In the genomic region with DNA sequence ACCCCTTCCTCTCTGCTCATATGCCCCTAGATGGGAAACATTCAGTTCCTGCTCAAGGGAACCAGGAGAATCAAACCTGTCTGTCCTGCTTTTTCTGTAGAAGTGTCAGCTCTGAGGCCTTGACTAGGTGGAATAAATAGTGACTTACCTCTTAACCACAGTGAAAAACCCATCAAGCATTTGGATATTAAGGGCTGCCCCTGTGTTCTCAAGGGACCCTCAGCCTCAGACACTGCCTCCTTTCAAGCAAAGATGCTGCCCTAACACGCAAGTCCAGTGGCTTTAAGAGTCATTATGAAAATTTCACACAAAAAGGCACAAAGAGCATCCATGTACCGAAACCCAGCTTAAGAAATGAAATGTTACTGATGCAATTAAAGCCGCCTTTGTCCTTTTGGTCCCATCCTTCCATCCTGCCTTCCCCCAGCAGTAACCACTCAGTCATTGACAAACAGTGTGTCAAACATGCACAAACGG, we compare ENCODE assay signal across 16 cellular contexts.
DNase-seq lines count a peak whose midpoint lies in the region; ATAC-seq, FAIRE-seq and TF ChIP-seq lines count a peak whose summit lies in the region.
"Had no signal": no experiment of that assay in that cellular context is flagged by ENCODE, and none has a peak within 500 bp of the region (broad histone marks: within the 10 kb centered on the region; RNA-seq: fewer than 3 reads in every experiment).

No MANE protein-coding gene starts in this region.

- H3K36me3 Mint-ChIP-seq in T-cell (peaks cover 4% of the 10 kb centered on the region), chondrocyte (ENCODE audit: low read depth) (no peaks in the 10 kb centered on the region)

- no peaks in the 10 kb centered on the region for H3K9me3 ChIP-seq in spleen
- H3K9me3 ChIP-seq in aorta (ENCODE audit: control insufficient read depth, low read length), result no peaks in the 10 kb centered on the region
- H3K9me3 ChIP-seq: Caco-2, neutrophil had no signal

- H3K36me3 ChIP-seq in spleen, result no peaks in the 10 kb centered on the region
- no peaks in the 10 kb centered on the region for H3K36me3 ChIP-seq in aorta (ENCODE audit: control insufficient read depth in 1 of 2, insufficient read depth in 2 of 2, low read length in 1 of 2)
- H3K36me3 ChIP-seq: neutrophil had no signal

- no peaks in the 10 kb centered on the region for H3K9me3 Mint-ChIP-seq in T-cell
- no peaks in the 10 kb centered on the region for H3K9me3 Mint-ChIP-seq in chondrocyte (ENCODE audit: low read depth)
- H3K9me3 Mint-ChIP-seq: activated CD4-positive, alpha-beta T cell treated with anti-CD3 and anti-CD28 coated beads, Interleukin-2, amount 10 ng/mL, durations not matched to agents 7 days and 5 days had no signal

- TF ChIP-seq POLR2A in spleen (IDR thresholded peaks at IDR 0.05), result no peak

- CTCF ChIA-PET in T-cell (lab: Charles Lee), result no interaction called here

- WGBS in spleen, 5 donors, result 72 to 86% (median 81%) methylated on average over 4 of the region's 4 CpGs
- 95 to 97% methylated on average over 4 of the region's 4 CpGs for WGBS in aorta, 2 donors

- TF ChIP-seq CTCF in spleen (IDR thresholded peaks at IDR 0.05 in 8 of 11, conservative IDR thresholded peaks at IDR 0.05 in 3 of 11) (no peak), chondrocyte (IDR thresholded peaks at IDR 0.05) (no peak)

- ATAC-seq in HG02610 (IDR thresholded peaks at IDR 0.05; ENCODE audit: unreplicated experiment), result peak; percentile 85
- ATAC-seq in T-cell (replicated peaks in 1 of 4), result no peak
- no peak for ATAC-seq in aorta (ENCODE audit: low FRiP score)

- H3K27me3 ChIP-seq in spleen (replicated peaks in 1 of 7) (no peaks in the 10 kb centered on the region), aorta (ENCODE audit: control insufficient read depth in 1 of 2, insufficient read depth in 2 of 2, low read length in 1 of 2) (no peaks in the 10 kb centered on the region)
- H3K27me3 ChIP-seq: neutrophil had no signal

- peak overlapping the region in 2 of 3 donors; percentile 42 to 57 for H3K4me3 Mint-ChIP-seq in T-cell
- H3K4me3 Mint-ChIP-seq in chondrocyte (ENCODE audit: unreplicated experiment), result no peak overlapping the region
- H3K4me3 Mint-ChIP-seq: activated CD4-positive, alpha-beta T cell treated with anti-CD3 and anti-CD28 coated beads, Interleukin-2, amount 10 ng/mL, durations not matched to agents 7 days and 5 days had no signal

- DNase-seq in GM18507 (ENCODE audit: extremely low spot score, insufficient read length, low read depth) (no peak), T-cell (no peak), spleen (no peak), aorta (no peak), chondrocyte (ENCODE audit: low spot score) (no peak), kidney glomerular epithelial cell (lab: John Stamatoyannopoulos, UW) (no peak), cortex of kidney (lab: John Stamatoyannopoulos, UW) (no peak)
- DNase-seq: activated CD4-positive, alpha-beta T cell treated with anti-CD3 and anti-CD28 coated beads, Interleukin-2, amount 10 ng/mL, durations not matched to agents 7 days and 5 days; Caco-2; cerebellar nuclear complex; NCI-H1436 treated with DMSO at 0.1 percent for 48 hours; NCI-H748 treated with DMSO at 0.1 percent for 48 hours; stimulated activated CD4-positive, alpha-beta T cell treated with anti-CD3 and anti-CD28 coated beads, Interleukin-4, amount 100 ng/mL, for 1 hour had no signal

- H3K4me1 ChIP-seq in spleen (peaks cover 9 to 44% (median 17%) of the 10 kb centered on the region in 6 donors), aorta (ENCODE audit: control insufficient read depth in 1 of 2, insufficient read depth in 2 of 2, low read length in 2 of 2) (no peaks in the 10 kb centered on the region)
- H3K4me1 ChIP-seq: Caco-2 had no signal

- H3K4me1 Mint-ChIP-seq in T-cell (peaks cover 33 to 59% (median 50%) of the 10 kb centered on the region in 3 donors), chondrocyte (ENCODE audit: low read depth) (peaks cover 6% of the 10 kb centered on the region)

- POLR2A ChIA-PET in T-cell (lab: Charles Lee), result no interaction called here

- peak overlapping the region in 5 of 8 donors; percentile 22 to 52 (median 34) for H3K27ac ChIP-seq in spleen
- H3K27ac ChIP-seq in aorta (ENCODE audit: low read depth in 1 of 2, low read length in 2 of 2), result no peak overlapping the region
- H3K27ac ChIP-seq: neutrophil had no signal

- H3K27ac Mint-ChIP-seq in T-cell, result peak overlapping the region; percentile 71 to 89
- no peak overlapping the region for H3K27ac Mint-ChIP-seq in chondrocyte (ENCODE audit: unreplicated experiment)
- H3K27ac Mint-ChIP-seq: activated CD4-positive, alpha-beta T cell treated with anti-CD3 and anti-CD28 coated beads, Interleukin-2, amount 10 ng/mL, durations not matched to agents 7 days and 5 days had no signal

- H3K4me3 ChIP-seq in spleen, result no peak overlapping the region
- H3K4me3 ChIP-seq in aorta (ENCODE audit: low read length in 2 of 2), result no peak overlapping the region

- peak; percentile 84 for FAIRE-seq in GM18507 (lab: Jason Lieb, UNC)
- FAIRE-seq: islet of Langerhans had no signal

- H3K27me3 Mint-ChIP-seq in T-cell (no peaks in the 10 kb centered on the region), chondrocyte (ENCODE audit: low read depth) (no peaks in the 10 kb centered on the region)
- H3K27me3 Mint-ChIP-seq: activated CD4-positive, alpha-beta T cell treated with anti-CD3 and anti-CD28 coated beads, Interleukin-2, amount 10 ng/mL, durations not matched to agents 7 days and 5 days had no signal

- intact Hi-C loops in spleen (cut with DNase I; ENCODE audit: low total_unique reads) (no loop called here), aorta (cut with DNase I) (no loop called here)

Comparison
In these comparisons a context has a peak if more than half of its experiments do, and no peak if none do; other contexts are left out.
1. H3K27ac ChIP-seq: peak in spleen (5 of 8); none in aorta (0 of 2).